In the genomic region with DNA sequence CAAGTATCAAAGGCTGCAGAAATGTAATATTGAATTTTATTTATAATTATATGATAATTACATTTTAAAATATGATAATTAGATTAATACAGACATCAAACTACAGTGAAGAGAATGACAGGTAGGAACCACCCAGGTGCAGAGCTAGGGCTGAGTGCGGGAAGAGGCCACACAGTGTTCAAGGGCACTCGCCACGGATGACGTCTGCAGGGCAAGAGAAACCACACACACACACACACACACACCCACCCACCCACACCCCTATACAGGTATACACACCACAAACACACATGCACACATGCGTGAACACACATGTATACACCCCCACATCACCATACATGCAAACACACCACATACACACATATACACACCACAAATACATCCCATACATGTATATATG, we compare ENCODE assay signal across 2 cellular contexts.
TF ChIP-seq lines count a peak whose summit lies in the region.

No MANE protein-coding gene starts in this region.

TF ChIP-seq in IMR-90, 13 proteins besides CTCF, POLR2A, EP300 and RAD21:
- TF ChIP-seq, protein P1, sequence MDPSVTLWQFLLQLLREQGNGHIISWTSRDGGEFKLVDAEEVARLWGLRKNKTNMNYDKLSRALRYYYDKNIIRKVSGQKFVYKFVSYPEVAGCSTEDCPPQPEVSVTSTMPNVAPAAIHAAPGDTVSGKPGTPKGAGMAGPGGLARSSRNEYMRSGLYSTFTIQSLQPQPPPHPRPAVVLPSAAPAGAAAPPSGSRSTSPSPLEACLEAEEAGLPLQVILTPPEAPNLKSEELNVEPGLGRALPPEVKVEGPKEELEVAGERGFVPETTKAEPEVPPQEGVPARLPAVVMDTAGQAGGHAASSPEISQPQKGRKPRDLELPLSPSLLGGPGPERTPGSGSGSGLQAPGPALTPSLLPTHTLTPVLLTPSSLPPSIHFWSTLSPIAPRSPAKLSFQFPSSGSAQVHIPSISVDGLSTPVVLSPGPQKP (IDR thresholded peaks at IDR 0.05; ENCODE audit: borderline replicate concordance, low read depth, low read length), result no peak
- TF ChIP-seq CHD1 (IDR thresholded peaks at IDR 0.05; ENCODE audit: low read depth, low read length) (no peak), SMC3 (IDR thresholded peaks at IDR 0.05; ENCODE audit: low read depth, low read length) (no peak), RFX5 (IDR thresholded peaks at IDR 0.05; ENCODE audit: low read depth, low read length) (no peak), MXI1 (IDR thresholded peaks at IDR 0.05; ENCODE audit: borderline replicate concordance, low read depth, low read length) (no peak), RCOR1 (IDR thresholded peaks at IDR 0.05; ENCODE audit: insufficient replicate concordance, low read length) (no peak), FOS (IDR thresholded peaks at IDR 0.05; ENCODE audit: low read depth, low read length) (no peak), NFE2L2 (IDR thresholded peaks at IDR 0.05; ENCODE audit: low read depth, low read length) (no peak), MAFK (IDR thresholded peaks at IDR 0.05; ENCODE audit: low read depth, low read length) (no peak), CEBPB (IDR thresholded peaks at IDR 0.05; ENCODE audit: low read depth, low read length) (no peak), MAZ (IDR thresholded peaks at IDR 0.05; ENCODE audit: borderline replicate concordance, low read depth, low read length) (no peak), BHLHE40 (IDR thresholded peaks at IDR 0.05; ENCODE audit: low read depth, low read length) (no peak)
- TF ChIP-seq, protein P2, sequence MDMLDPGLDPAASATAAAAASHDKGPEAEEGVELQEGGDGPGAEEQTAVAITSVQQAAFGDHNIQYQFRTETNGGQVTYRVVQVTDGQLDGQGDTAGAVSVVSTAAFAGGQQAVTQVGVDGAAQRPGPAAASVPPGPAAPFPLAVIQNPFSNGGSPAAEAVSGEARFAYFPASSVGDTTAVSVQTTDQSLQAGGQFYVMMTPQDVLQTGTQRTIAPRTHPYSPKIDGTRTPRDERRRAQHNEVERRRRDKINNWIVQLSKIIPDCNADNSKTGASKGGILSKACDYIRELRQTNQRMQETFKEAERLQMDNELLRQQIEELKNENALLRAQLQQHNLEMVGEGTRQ (IDR thresholded peaks at IDR 0.05; ENCODE audit: low read depth, low read length), result no peak

TF ChIP-seq in H1, 55 proteins besides CTCF, POLR2A, EP300 and RAD21:
- TF ChIP-seq CHD7 (IDR thresholded peaks at IDR 0.05; ENCODE audit: insufficient replicate concordance, low read length) (no peak), SP4 (IDR thresholded peaks at IDR 0.05; ENCODE audit: low read length) (no peak), MAX (IDR thresholded peaks at IDR 0.05) (no peak), KDM5A (IDR thresholded peaks at IDR 0.05; ENCODE audit: low read length) (no peak), GTF2F1 (IDR thresholded peaks at IDR 0.05; ENCODE audit: borderline replicate concordance, low read depth, low read length) (no peak), TBP (IDR thresholded peaks at IDR 0.05; ENCODE audit: low read depth, low read length) (no peak), BACH1 (IDR thresholded peaks at IDR 0.05; ENCODE audit: low read length) (no peak), CBX8 (IDR thresholded peaks at IDR 0.05; ENCODE audit: borderline replicate concordance, low read depth, low read length) (no peak), TCF12 (IDR thresholded peaks at IDR 0.05; ENCODE audit: low read depth, low read length) (no peak), POU5F1 (IDR thresholded peaks at IDR 0.05; ENCODE audit: low read depth, low read length) (no peak), RXRA (IDR thresholded peaks at IDR 0.05; ENCODE audit: insufficient read depth, low read depth, low read length) (no peak), KDM4A (IDR thresholded peaks at IDR 0.05; ENCODE audit: low read depth, low read length, severe bottlenecking) (no peak)
- TF ChIP-seq, protein P3, sequence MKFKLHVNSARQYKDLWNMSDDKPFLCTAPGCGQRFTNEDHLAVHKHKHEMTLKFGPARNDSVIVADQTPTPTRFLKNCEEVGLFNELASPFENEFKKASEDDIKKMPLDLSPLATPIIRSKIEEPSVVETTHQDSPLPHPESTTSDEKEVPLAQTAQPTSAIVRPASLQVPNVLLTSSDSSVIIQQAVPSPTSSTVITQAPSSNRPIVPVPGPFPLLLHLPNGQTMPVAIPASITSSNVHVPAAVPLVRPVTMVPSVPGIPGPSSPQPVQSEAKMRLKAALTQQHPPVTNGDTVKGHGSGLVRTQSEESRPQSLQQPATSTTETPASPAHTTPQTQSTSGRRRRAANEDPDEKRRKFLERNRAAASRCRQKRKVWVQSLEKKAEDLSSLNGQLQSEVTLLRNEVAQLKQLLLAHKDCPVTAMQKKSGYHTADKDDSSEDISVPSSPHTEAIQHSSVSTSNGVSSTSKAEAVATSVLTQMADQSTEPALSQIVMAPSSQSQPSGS (IDR thresholded peaks at IDR 0.05; ENCODE audit: low read length), result no peak
